ENCODE assay signal across 8 cellular contexts in genomic region chr11:124644426-124645280, GRCh38. TPM values are rescaled to one million over a fixed set of nuclear protein-coding genes. Genes with fewer than 3 reads are reported as not detected.
DNase-seq lines count a peak whose midpoint lies in the region; ATAC-seq and TF ChIP-seq lines count a peak whose summit lies in the region.

No MANE protein-coding gene starts in this region.

- POLR2A ChIA-PET in CD8-positive, alpha-beta T cell (lab: Charles Lee) = no interaction called here

- no peaks in the 10 kb centered on the region for H3K4me1 Mint-ChIP-seq in CD8-positive, alpha-beta T cell (ENCODE audit: low read depth)

- no peaks in the 10 kb centered on the region for H3K4me1 ChIP-seq in CD8-positive, alpha-beta T cell (ENCODE audit: insufficient read depth, low read length)
- H3K4me1 ChIP-seq in adipocyte (ENCODE audit: control insufficient read depth, insufficient read depth, low read length) (peaks cover 10% of the 10 kb centered on the region), left ventricle myocardium inferior (peaks cover 7% of the 10 kb centered on the region)

- DNase-seq in CD8-positive, alpha-beta T cell = peak in 4 of 7 experiments; percentile 4 to 56 (median 28)
- DNase-seq in HS-5 (ENCODE audit: low read depth) (peak; percentile 68), NOMO-1 (lab: John Stamatoyannopoulos, UW; ENCODE audit: unreplicated experiment in 2 of 2) (peak; percentile 19 to 67), adipocyte (ENCODE audit: low read depth) (peak; percentile 85), left ventricle myocardium inferior (peak; percentile 34), putamen (ENCODE audit: low spot score) (peak; percentile 69)

- H3K27ac ChIP-seq in CD8-positive, alpha-beta T cell (ENCODE audit: low read depth, low read length) = no peak overlapping the region
- no peak overlapping the region for H3K27ac ChIP-seq in left ventricle myocardium inferior (replicated peaks)

- no peaks in the 10 kb centered on the region for H3K27me3 Mint-ChIP-seq in CD8-positive, alpha-beta T cell (ENCODE audit: low read depth)

- peaks cover 11% of the 10 kb centered on the region for H3K36me3 Mint-ChIP-seq in CD8-positive, alpha-beta T cell

- ATAC-seq in CD8-positive, alpha-beta T cell = peak; percentile 79
- peak; percentile 59 for ATAC-seq in GM18909 (IDR thresholded peaks at IDR 0.05; ENCODE audit: poor library complexity, unreplicated experiment)
- ATAC-seq in HG03469 (IDR thresholded peaks at IDR 0.05; ENCODE audit: unreplicated experiment) = no peak

- H3K4me3 Mint-ChIP-seq in CD8-positive, alpha-beta T cell = no peak overlapping the region

- H3K9me3 Mint-ChIP-seq in CD8-positive, alpha-beta T cell = no peaks in the 10 kb centered on the region

- peak; percentile 79 for TF ChIP-seq CTCF in CD8-positive, alpha-beta T cell (IDR thresholded peaks at IDR 0.05)
- peak; percentile 86 for TF ChIP-seq CTCF in left ventricle myocardium inferior (IDR thresholded peaks at IDR 0.05; ENCODE audit: borderline replicate concordance)

- no peak overlapping the region for H3K9ac ChIP-seq in adipocyte (ENCODE audit: low read length)

- intact Hi-C loops in CD8-positive, alpha-beta T cell (cut with DNase I, micrococcal nuclease) = loop anchor here (1.0 to 10.0 kb wide), 4 partner anchors 119 to 500 kb away; no protein-coding TSS in a partner anchor
- intact Hi-C loops in left ventricle myocardium inferior (cut with micrococcal nuclease) = no loop called here

- no peak overlapping the region for H3K27ac Mint-ChIP-seq in CD8-positive, alpha-beta T cell

- H3K4me3 ChIP-seq in CD8-positive, alpha-beta T cell (ENCODE audit: low read depth, low read length) = no peak overlapping the region
- H3K4me3 ChIP-seq in adipocyte (ENCODE audit: low read length) = peak overlapping the region; percentile 54
- H3K4me3 ChIP-seq in left ventricle myocardium inferior = peak overlapping the region; percentile 34

- no peaks in the 10 kb centered on the region for H3K9me3 ChIP-seq in CD8-positive, alpha-beta T cell (ENCODE audit: low read length)
- H3K9me3 ChIP-seq in adipocyte (ENCODE audit: control insufficient read depth, low read length) (no peaks in the 10 kb centered on the region), left ventricle myocardium inferior (replicated peaks) (no peaks in the 10 kb centered on the region)

- no peaks in the 10 kb centered on the region for H3K36me3 ChIP-seq in CD8-positive, alpha-beta T cell (ENCODE audit: insufficient read depth, low read length)
- peaks cover 9% of the 10 kb centered on the region for H3K36me3 ChIP-seq in adipocyte (ENCODE audit: control insufficient read depth, insufficient read depth, low read length, severe bottlenecking)
- H3K36me3 ChIP-seq in left ventricle myocardium inferior = peaks cover 10% of the 10 kb centered on the region

- H3K27me3 ChIP-seq in CD8-positive, alpha-beta T cell (ENCODE audit: insufficient read depth, low read length) = no peaks in the 10 kb centered on the region
- no peaks in the 10 kb centered on the region for H3K27me3 ChIP-seq in adipocyte (replicated peaks; ENCODE audit: control insufficient read depth, insufficient read depth, low read length)
- H3K27me3 ChIP-seq in left ventricle myocardium inferior (ENCODE audit: low read depth) = no peaks in the 10 kb centered on the region

- CTCF ChIA-PET in CD8-positive, alpha-beta T cell (lab: Charles Lee) = interaction anchor here (0.5 to 5.8 kb wide), 27 partner anchors 8 to 251 kb away, joined by 3 to 59 read pairs (median 4); partner anchors contain the start of gene MSANTD2

RNA-seq across cellular contexts. Expression of gene TBRG1, which starts 22.0 kb away (rescaled TPM):
- 10 to 100 TPM; 59.2 to 61.0 TPM for total RNA-seq in CD8-positive, alpha-beta T cell
- 23.3 TPM for total RNA-seq in left ventricle myocardium inferior

RNA-seq across cellular contexts. Expression of gene SIAE, which starts 28.9 kb away (rescaled TPM):
- 1 to 10 TPM; 2.4 to 3.2 TPM for total RNA-seq in CD8-positive, alpha-beta T cell
- 68.8 TPM for total RNA-seq in left ventricle myocardium inferior

RNA-seq across cellular contexts. Expression of gene SPA17, which starts 29.1 kb away (rescaled TPM):
- under 1 TPM; 0.22 to 0.68 TPM for total RNA-seq in CD8-positive, alpha-beta T cell
- total RNA-seq in left ventricle myocardium inferior = 3.0 TPM

RNA-seq across cellular contexts. Expression of gene PANX3, which starts 33.4 kb away (rescaled TPM):
- not detected for total RNA-seq in CD8-positive, alpha-beta T cell
- total RNA-seq in left ventricle myocardium inferior = not detected

Comparison
In these comparisons a context has a peak if more than half of its experiments do, and no peak if none do; other contexts are left out.
1. DNase-seq: peak in every context shown above with its lines; median percentile 85 in adipocyte; 69 in putamen; 68 in HS-5; 43 in NOMO-1; 34 in left ventricle myocardium inferior; 28 in CD8-positive, alpha-beta T cell.
2. RNA of gene SIAE, which starts 28.9 kb away (total RNA-seq): 68.8 TPM in left ventricle myocardium inferior (single experiment); 2.4 to 3.2 TPM in CD8-positive, alpha-beta T cell; every median in the first group is over 10 times any median in the second.